9 cellular contexts compared by ENCODE assay signal in genomic region chr22:42202669-42203068, GRCh38.
DNase-seq lines count a peak whose midpoint lies in the region; ATAC-seq lines count a peak whose summit lies in the region.
"Had no signal": no experiment of that assay in that cellular context is flagged by ENCODE, and none has a peak within 500 bp of the region (broad histone marks: within the 10 kb centered on the region; RNA-seq: fewer than 3 reads in every experiment).

No MANE protein-coding gene starts in this region.

- H3K27ac Mint-ChIP-seq in CD8-positive, alpha-beta memory T cell, result peak overlapping the region; percentile 84 to 97 (median 90)

- peaks cover 12% of the 10 kb centered on the region for H3K36me3 ChIP-seq in CD8-positive, alpha-beta memory T cell (ENCODE audit: insufficient read depth, low read length)

- H3K4me3 Mint-ChIP-seq in CD8-positive, alpha-beta memory T cell, result peak overlapping the region; percentile 61 to 88 (median 81)

- peak in 4 of 5 donors; percentile 14 to 68 (median 30) for DNase-seq in CD8-positive, alpha-beta memory T cell
- peak; percentile 67 for DNase-seq in activated CD4-positive, alpha-beta T cell treated with anti-CD3 and anti-CD28 coated beads for 48 hours
- DNase-seq in amniotic epithelial cell (ENCODE audit: low read depth) (peak; percentile 77), left lobe of liver (ENCODE audit: low spot score) (no peak)
- peak; percentile 18 to 44 for DNase-seq in stimulated activated CD4-positive, alpha-beta T cell treated with anti-CD3 and anti-CD28 coated beads, Interleukin-15, amount 100 ng/mL, for 48 hours (ENCODE audit: low read depth in 2 of 2)
- DNase-seq: kidney had no signal

- H3K36me3 Mint-ChIP-seq in CD8-positive, alpha-beta memory T cell, result peaks cover 6 to 27% (median 7%) of the 10 kb centered on the region in 3 donors

- CTCF ChIA-PET in CD8-positive, alpha-beta memory T cell (lab: Charles Lee), result interaction anchor here (0.6 to 1.6 kb wide), 4 partner anchors 9 to 30 kb away, joined by 3 to 6 read pairs (median 4); no protein-coding TSS in a partner anchor

- no peaks in the 10 kb centered on the region for H3K9me3 Mint-ChIP-seq in CD8-positive, alpha-beta memory T cell

- POLR2A ChIA-PET in CD8-positive, alpha-beta memory T cell (lab: Charles Lee), result interaction anchor here (1.0 to 1.4 kb wide), 3 partner anchors 15 to 112 kb away, joined by 3 to 4 read pairs (median 3); partner anchors contain the start of gene NDUFA6

- peak overlapping the region; percentile 16 for H3K4me3 ChIP-seq in CD8-positive, alpha-beta memory T cell (ENCODE audit: low read length)

- peaks cover 47 to 74% (median 69%) of the 10 kb centered on the region in 3 donors for H3K4me1 Mint-ChIP-seq in CD8-positive, alpha-beta memory T cell

- no peak for ATAC-seq in HG03521 (IDR thresholded peaks at IDR 0.05; ENCODE audit: unreplicated experiment)
- ATAC-seq in left lobe of liver, result no peak
- no peak for ATAC-seq in GM21360 (IDR thresholded peaks at IDR 0.05; ENCODE audit: unreplicated experiment)
- no peak for ATAC-seq in GM19328 (IDR thresholded peaks at IDR 0.05; ENCODE audit: unreplicated experiment)

- no peaks in the 10 kb centered on the region for H3K9me3 ChIP-seq in CD8-positive, alpha-beta memory T cell (ENCODE audit: low read length)

- H3K27ac ChIP-seq in CD8-positive, alpha-beta memory T cell (ENCODE audit: low read depth, low read length), result no peak overlapping the region

- no peaks in the 10 kb centered on the region for H3K27me3 ChIP-seq in CD8-positive, alpha-beta memory T cell (ENCODE audit: insufficient read depth, low read length, poor library complexity, severe bottlenecking)

- H3K4me1 ChIP-seq in CD8-positive, alpha-beta memory T cell (ENCODE audit: insufficient read depth, low read length), result peaks cover 28% of the 10 kb centered on the region

- H3K27me3 Mint-ChIP-seq in CD8-positive, alpha-beta memory T cell, result no peaks in the 10 kb centered on the region
